In the genomic region with DNA sequence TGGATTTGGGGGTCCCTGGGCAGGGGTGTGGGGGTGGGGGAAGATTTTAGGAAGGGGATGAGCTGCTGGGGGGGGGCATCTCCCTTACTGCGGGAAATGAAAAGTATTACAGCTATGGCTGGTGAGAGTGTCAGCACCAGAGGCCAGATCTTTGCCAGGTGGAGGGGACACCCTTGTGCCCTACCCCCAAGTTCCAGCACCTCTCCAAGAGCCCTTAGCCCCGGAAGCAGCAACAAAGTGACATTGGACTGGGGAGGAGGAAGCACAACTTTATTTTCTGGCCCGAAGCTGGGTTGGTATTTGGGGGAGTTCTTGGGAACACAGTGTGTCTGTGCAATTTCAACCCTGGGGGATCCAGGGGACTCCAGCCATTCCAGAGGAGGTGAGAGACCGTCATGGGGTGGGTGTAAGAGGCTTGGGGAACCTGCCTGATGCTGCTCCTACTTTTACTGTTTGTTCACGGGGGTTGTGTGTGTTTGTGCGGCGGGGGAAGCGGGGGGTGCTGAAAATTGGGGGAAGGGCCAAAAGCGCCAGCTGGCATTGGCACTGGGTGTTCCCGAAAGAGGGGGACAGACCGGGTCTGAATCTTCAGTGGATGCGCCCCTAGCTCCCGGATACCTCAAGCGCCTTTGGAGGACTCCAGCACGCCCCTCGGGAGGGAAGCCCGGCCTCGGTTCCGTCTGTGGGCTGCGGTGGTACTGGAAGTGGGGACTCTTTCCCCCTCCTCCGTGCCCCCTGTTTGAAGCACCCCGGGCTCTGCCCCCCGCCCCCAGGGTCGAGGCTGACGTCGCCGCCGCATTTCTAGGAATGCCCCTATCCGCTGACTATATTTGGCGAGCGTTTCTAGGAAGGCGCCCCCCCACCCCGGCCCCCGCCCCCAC, we compare ENCODE assay signal across 8 cellular contexts.
DNase-seq lines count a peak whose midpoint lies in the region; TF ChIP-seq lines count a peak whose summit lies in the region.

No MANE protein-coding gene starts in this region.

- H3K4me3 ChIP-seq in CD8-positive, alpha-beta memory T cell (ENCODE audit: low read length) = peak overlapping the region; percentile 56
- peak overlapping the region; percentile 42 for H3K4me3 ChIP-seq in HEK293 (ENCODE audit: low read depth, low read length)
- H3K4me3 ChIP-seq in parathyroid adenoma (ENCODE audit: low read depth, low read length) = no peak overlapping the region

- no peaks in the 10 kb centered on the region for H3K36me3 ChIP-seq in CD8-positive, alpha-beta memory T cell (ENCODE audit: insufficient read depth, low read length)
- H3K36me3 ChIP-seq in HEK293 (ENCODE audit: control insufficient read depth in 2 of 2, insufficient read depth in 1 of 2, low read length in 2 of 2) (no peaks in the 10 kb centered on the region), parathyroid adenoma (ENCODE audit: control insufficient read depth, insufficient read depth, low read length) (no peaks in the 10 kb centered on the region)

- peak overlapping the region; percentile 9 to 89 (median 79) for H3K4me3 Mint-ChIP-seq in CD8-positive, alpha-beta memory T cell

- peak in 1 of 5 donors; percentile 36 for DNase-seq in CD8-positive, alpha-beta memory T cell
- peak; percentile 47 to 51 for DNase-seq in activated CD4-positive, alpha-beta T cell treated with anti-CD3 and anti-CD28 coated beads, Interleukin-2, amount 50 U/mL, for 4 hours
- DNase-seq in fibroblast of peridontal ligament (ENCODE audit: extremely low read depth) (peak; percentile 25), cerebellar nuclear complex (lab: John Stamatoyannopoulos, UW) (no peak), G401 (ENCODE audit: low spot score) (no peak), middle frontal gyrus (ENCODE audit: extremely low spot score, low spot score) (no peak)

- no peak overlapping the region for H3K9ac ChIP-seq in parathyroid adenoma

- H3K4me1 Mint-ChIP-seq in CD8-positive, alpha-beta memory T cell = peaks cover 16 to 19% (median 16%) of the 10 kb centered on the region in 3 donors

- H3K4me2 ChIP-seq in parathyroid adenoma (ENCODE audit: low read length) = peak overlapping the region; percentile 62

- H3K4me1 ChIP-seq in CD8-positive, alpha-beta memory T cell (ENCODE audit: insufficient read depth, low read length) = peaks cover 18% of the 10 kb centered on the region
- H3K4me1 ChIP-seq in HEK293 (ENCODE audit: control insufficient read depth, insufficient read depth, low read length) (peaks cover 3% of the 10 kb centered on the region; the same call in 1 of the 2 replicates), parathyroid adenoma (no peaks in the 10 kb centered on the region)

- CTCF ChIA-PET in CD8-positive, alpha-beta memory T cell (lab: Charles Lee) = interaction anchor here (1.5 kb wide), 1 partner anchor 15 kb away, joined by 4 read pairs; no protein-coding TSS in a partner anchor
- CTCF ChIA-PET in HEK293 (lab: Yijun Ruan, JAX) = interaction anchor here (0.7 to 2.9 kb wide), 4 partner anchors 15 to 378 kb away, joined by 3 to 29 read pairs (median 4); no protein-coding TSS in a partner anchor

- H3K9me3 ChIP-seq in CD8-positive, alpha-beta memory T cell (ENCODE audit: low read length) = no peaks in the 10 kb centered on the region
- H3K9me3 ChIP-seq in HEK293 (ENCODE audit: control insufficient read depth, insufficient read depth, low read depth, low read length) = no peaks in the 10 kb centered on the region
- H3K9me3 ChIP-seq in parathyroid adenoma (ENCODE audit: control insufficient read depth, low read length) = no peaks in the 10 kb centered on the region

- POLR2A ChIA-PET in CD8-positive, alpha-beta memory T cell (lab: Charles Lee) = no interaction called here
- POLR2A ChIA-PET in HEK293 (lab: Yijun Ruan, JAX) = interaction anchor here (0.8 to 1.4 kb wide), 2 partner anchors 16 to 77 kb away, joined by 3 to 5 read pairs; no protein-coding TSS in a partner anchor

- no peaks in the 10 kb centered on the region for H3K36me3 Mint-ChIP-seq in CD8-positive, alpha-beta memory T cell

- H3K27me3 Mint-ChIP-seq in CD8-positive, alpha-beta memory T cell = peaks cover 18 to 34% of the 10 kb centered on the region in 2 donors

- peak overlapping the region; percentile 66 for H2AFZ ChIP-seq in parathyroid adenoma

- H3K27ac Mint-ChIP-seq in CD8-positive, alpha-beta memory T cell = peak overlapping the region in 4 of 8 donors; percentile 10 to 84 (median 52)

- peaks cover 0 to 2% (median 0%) of the 10 kb centered on the region in 5 donors for H3K9me3 Mint-ChIP-seq in CD8-positive, alpha-beta memory T cell

- no peaks in the 10 kb centered on the region for H3K79me2 ChIP-seq in parathyroid adenoma

- peak overlapping the region; percentile 24 for H3K27ac ChIP-seq in CD8-positive, alpha-beta memory T cell (ENCODE audit: low read depth, low read length)
- H3K27ac ChIP-seq in HEK293 (ENCODE audit: extremely low read depth, low read depth, low read length) (peak overlapping the region; percentile 54; the same call in 1 of the 2 replicates), parathyroid adenoma (no peak overlapping the region)

- in situ Hi-C loops in G401 (cut with HindIII; ENCODE audit: low sequenced_read_pairs) = no loop called here

- peaks cover 5% of the 10 kb centered on the region for H3K27me3 ChIP-seq in CD8-positive, alpha-beta memory T cell (ENCODE audit: insufficient read depth, low read length, poor library complexity, severe bottlenecking)
- no peaks in the 10 kb centered on the region for H3K27me3 ChIP-seq in parathyroid adenoma (ENCODE audit: control insufficient read depth, insufficient read depth, low read length)

- no peak for TF ChIP-seq CTCF in HEK293 (tag by site-specific recombination; IDR thresholded peaks at IDR 0.05)
- no peak for TF ChIP-seq CTCF in parathyroid adenoma (IDR thresholded peaks at IDR 0.05)

TF ChIP-seq in HEK293, 187 proteins besides CTCF, POLR2A, EP300 and RAD21 (continues in another document):
- TF ChIP-seq ZNF16 (tag by site-specific recombination; IDR thresholded peaks at IDR 0.05; ENCODE audit: low read depth) (no peak), MYNN (tag by site-specific recombination; IDR thresholded peaks at IDR 0.05; ENCODE audit: borderline replicate concordance) (no peak), ZNF133 (tag by site-specific recombination; IDR thresholded peaks at IDR 0.05) (no peak), ZNF596 (tag by site-specific recombination; IDR thresholded peaks at IDR 0.05) (no peak), ZNF23 (tag by site-specific recombination; IDR thresholded peaks at IDR 0.05; ENCODE audit: borderline replicate concordance) (no peak), ZNF423 (tag by site-specific recombination; IDR thresholded peaks at IDR 0.05) (no peak), GLIS2 (tag by site-specific recombination; IDR thresholded peaks at IDR 0.05) (peak; percentile 36; the same call in 1 of the 2 replicates), HOXC10 (CRISPR knock-in tag; IDR thresholded peaks at IDR 0.05) (no peak)
- TF ChIP-seq, protein P1, sequence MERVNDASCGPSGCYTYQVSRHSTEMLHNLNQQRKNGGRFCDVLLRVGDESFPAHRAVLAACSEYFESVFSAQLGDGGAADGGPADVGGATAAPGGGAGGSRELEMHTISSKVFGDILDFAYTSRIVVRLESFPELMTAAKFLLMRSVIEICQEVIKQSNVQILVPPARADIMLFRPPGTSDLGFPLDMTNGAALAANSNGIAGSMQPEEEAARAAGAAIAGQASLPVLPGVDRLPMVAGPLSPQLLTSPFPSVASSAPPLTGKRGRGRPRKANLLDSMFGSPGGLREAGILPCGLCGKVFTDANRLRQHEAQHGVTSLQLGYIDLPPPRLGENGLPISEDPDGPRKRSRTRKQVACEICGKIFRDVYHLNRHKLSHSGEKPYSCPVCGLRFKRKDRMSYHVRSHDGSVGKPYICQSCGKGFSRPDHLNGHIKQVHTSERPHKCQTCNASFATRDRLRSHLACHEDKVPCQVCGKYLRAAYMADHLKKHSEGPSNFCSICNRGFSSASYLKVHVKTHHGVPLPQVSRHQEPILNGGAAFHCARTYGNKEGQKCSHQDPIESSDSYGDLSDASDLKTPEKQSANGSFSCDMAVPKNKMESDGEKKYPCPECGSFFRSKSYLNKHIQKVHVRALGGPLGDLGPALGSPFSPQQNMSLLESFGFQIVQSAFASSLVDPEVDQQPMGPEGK (tag by site-specific recombination; IDR thresholded peaks at IDR 0.05) = peak; percentile 59; the same call in 1 of the 2 replicates
- TF ChIP-seq, protein P2, sequence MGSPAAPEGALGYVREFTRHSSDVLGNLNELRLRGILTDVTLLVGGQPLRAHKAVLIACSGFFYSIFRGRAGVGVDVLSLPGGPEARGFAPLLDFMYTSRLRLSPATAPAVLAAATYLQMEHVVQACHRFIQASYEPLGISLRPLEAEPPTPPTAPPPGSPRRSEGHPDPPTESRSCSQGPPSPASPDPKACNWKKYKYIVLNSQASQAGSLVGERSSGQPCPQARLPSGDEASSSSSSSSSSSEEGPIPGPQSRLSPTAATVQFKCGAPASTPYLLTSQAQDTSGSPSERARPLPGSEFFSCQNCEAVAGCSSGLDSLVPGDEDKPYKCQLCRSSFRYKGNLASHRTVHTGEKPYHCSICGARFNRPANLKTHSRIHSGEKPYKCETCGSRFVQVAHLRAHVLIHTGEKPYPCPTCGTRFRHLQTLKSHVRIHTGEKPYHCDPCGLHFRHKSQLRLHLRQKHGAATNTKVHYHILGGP (tag by site-specific recombination; IDR thresholded peaks at IDR 0.05) = 0 out of 2 replicates have a peak, but pooled peaks have one; percentile 40
- TF ChIP-seq, protein P3, sequence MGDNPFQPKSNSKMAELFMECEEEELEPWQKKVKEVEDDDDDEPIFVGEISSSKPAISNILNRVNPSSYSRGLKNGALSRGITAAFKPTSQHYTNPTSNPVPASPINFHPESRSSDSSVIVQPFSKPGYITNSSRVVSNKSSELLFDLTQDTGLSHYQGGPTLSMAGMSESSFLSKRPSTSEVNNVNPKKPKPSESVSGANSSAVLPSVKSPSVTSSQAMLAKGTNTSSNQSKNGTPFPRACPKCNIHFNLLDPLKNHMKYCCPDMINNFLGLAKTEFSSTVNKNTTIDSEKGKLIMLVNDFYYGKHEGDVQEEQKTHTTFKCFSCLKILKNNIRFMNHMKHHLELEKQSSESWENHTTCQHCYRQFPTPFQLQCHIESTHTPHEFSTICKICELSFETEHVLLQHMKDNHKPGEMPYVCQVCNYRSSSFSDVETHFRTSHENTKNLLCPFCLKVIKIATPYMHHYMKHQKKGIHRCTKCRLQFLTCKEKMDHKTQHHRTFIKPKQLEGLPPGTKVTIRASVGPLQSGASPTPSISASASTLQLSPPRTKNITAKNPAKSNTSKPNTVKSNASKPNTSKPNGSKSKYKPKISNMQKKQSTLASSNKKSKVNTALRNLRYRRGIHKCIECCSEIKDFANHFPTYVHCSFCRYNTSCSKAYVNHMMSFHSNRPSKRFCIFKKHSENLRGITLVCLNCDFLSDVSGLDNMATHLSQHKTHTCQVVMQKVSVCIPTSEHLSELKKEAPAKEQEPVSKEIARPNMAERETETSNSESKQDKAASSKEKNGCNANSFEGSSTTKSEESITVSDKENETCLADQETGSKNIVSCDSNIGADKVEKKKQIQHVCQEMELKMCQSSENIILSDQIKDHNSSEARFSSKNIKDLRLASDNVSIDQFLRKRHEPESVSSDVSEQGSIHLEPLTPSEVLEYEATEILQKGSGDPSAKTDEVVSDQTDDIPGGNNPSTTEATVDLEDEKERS (tag by site-specific recombination; IDR thresholded peaks at IDR 0.05) = no peak

Comparison
In these comparisons a context has a peak if more than half of its experiments do, and no peak if none do; other contexts are left out.
1. DNase-seq: peak in activated CD4-positive, alpha-beta T cell treated with anti-CD3 and anti-CD28 coated beads, Interleukin-2, amount 50 U/mL, for 4 hours (2 of 2) and fibroblast of peridontal ligament (single experiment); none in cerebellar nuclear complex (0 of 2), G401 (single experiment) and middle frontal gyrus (single experiment).